In the genomic region with DNA sequence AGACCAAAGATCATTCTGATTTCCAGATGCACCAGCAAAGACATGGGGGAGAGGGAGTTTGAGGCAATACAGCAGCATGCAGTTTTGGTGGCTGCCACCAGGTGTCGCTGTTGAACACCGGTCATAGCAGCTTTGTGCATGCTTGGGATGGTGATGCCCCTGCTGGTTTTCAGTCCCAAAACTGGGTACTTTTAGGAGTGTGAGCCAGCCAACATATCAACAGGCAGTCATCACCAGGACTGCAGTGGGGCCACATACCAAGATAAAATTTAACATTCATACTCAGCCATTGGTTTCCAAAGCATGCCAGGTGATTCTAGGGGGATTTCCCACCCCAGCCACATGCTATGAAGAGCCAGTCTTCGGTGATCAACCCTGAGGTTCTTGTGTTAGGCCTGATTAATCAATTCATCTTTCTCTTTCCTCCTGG, we compare ENCODE assay signal across 8 cellular contexts.
DNase-seq lines count a peak whose midpoint lies in the region; ATAC-seq and TF ChIP-seq lines count a peak whose summit lies in the region.

No MANE protein-coding gene starts in this region.

- peak; percentile 56 for TF ChIP-seq CTCF in lower lobe of right lung (IDR thresholded peaks at IDR 0.05)

- intact Hi-C loops in lower lobe of right lung (cut with DNase I): no loop called here

- no peak overlapping the region for H3K4me3 ChIP-seq in lower lobe of right lung

- H3K9me3 ChIP-seq in lower lobe of right lung: peaks cover 33% of the 10 kb centered on the region

- peak; percentile 48 for DNase-seq in CD1c-positive myeloid dendritic cell (ENCODE audit: extremely low spot score)
- peak; percentile 54 for DNase-seq in HuH-7.5 (ENCODE audit: low spot score)
- DNase-seq in activated T-cell treated with anti-CD3 and anti-CD28 coated beads, Interleukin-2, amount 50 U/mL, for 48 hours: peak; percentile 74 to 77
- DNase-seq in lower lobe of right lung: no peak

- H3K27me3 ChIP-seq in lower lobe of right lung (ENCODE audit: low read depth): peaks cover 4% of the 10 kb centered on the region

- no peak overlapping the region for H3K27ac ChIP-seq in lower lobe of right lung

- H3K4me1 ChIP-seq in lower lobe of right lung: no peaks in the 10 kb centered on the region

- H3K36me3 ChIP-seq in lower lobe of right lung: no peaks in the 10 kb centered on the region

- ATAC-seq in lower lobe of right lung (no peak), HG02884 (IDR thresholded peaks at IDR 0.05; ENCODE audit: unreplicated experiment) (no peak), HG03280 (IDR thresholded peaks at IDR 0.05; ENCODE audit: unreplicated experiment) (no peak), HG03139 (IDR thresholded peaks at IDR 0.05; ENCODE audit: unreplicated experiment) (no peak), HG03342 (IDR thresholded peaks at IDR 0.05; ENCODE audit: unreplicated experiment) (no peak)
